23 cellular contexts compared by ENCODE assay signal in genomic region chr2:105055613-105056012, GRCh38.
"Had no signal": no experiment of that assay in that cellular context is flagged by ENCODE, and none has a peak within 500 bp of the region (broad histone marks: within the 10 kb centered on the region; RNA-seq: fewer than 3 reads in every experiment).

No MANE protein-coding gene starts in this region.

- H3K9ac ChIP-seq: parathyroid adenoma had no signal

- H3K27ac Mint-ChIP-seq: activated B cell treated with CpG ODN at 0.5 μM for 24 hours; activated CD4-positive, alpha-beta memory T cell treated with anti-CD3 and anti-CD28 coated beads for 36 hours; activated naive CD8-positive, alpha-beta T cell; mesothelial cell of epicardium; natural killer cell treated with Interleukin-12 subunit alpha and Interleukin-12 subunit beta and Interleukin-15 and Interleukin-18, amount 100 ng/mL, for 72 hours; stimulated activated effector memory CD8-positive, alpha-beta T cell treated with anti-CD3 and anti-CD28 coated beads, Interleukin-12 subunit alpha, Interleukin-12 subunit beta, amount 100 ng/mL, for 72 hours; T-helper 2 cell treated with Interferon-gamma antibody and Interleukin-4, amounts not matched to agents 5 μg/mL and 100 μg/mL, for 36 hours had no signal

- H2AFZ ChIP-seq: parathyroid adenoma had no signal

- H3K4me1 ChIP-seq: parathyroid adenoma had no signal

- FAIRE-seq: kidney had no signal

- H3K36me3 ChIP-seq: neutrophil had no signal

- H3K4me3 Mint-ChIP-seq: activated B cell treated with CpG ODN at 0.5 μM for 24 hours; activated CD4-positive, alpha-beta memory T cell treated with anti-CD3 and anti-CD28 coated beads for 36 hours; activated naive CD8-positive, alpha-beta T cell; brain; central memory CD8-positive, alpha-beta T cell; mesothelial cell of epicardium; natural killer cell treated with Interleukin-12 subunit alpha and Interleukin-12 subunit beta and Interleukin-15 and Interleukin-18, amount 100 ng/mL, for 72 hours; stimulated activated effector memory CD8-positive, alpha-beta T cell treated with anti-CD3 and anti-CD28 coated beads, Interleukin-12 subunit alpha, Interleukin-12 subunit beta, amount 100 ng/mL, for 72 hours; T-helper 2 cell treated with Interferon-gamma antibody and Interleukin-4, amounts not matched to agents 5 μg/mL and 100 μg/mL, for 36 hours had no signal

- DNase-seq: activated B cell treated with CpG ODN at 0.5 μM for 24 hours; activated CD4-positive, alpha-beta memory T cell treated with anti-CD3 and anti-CD28 coated beads for 36 hours; activated CD4-positive, alpha-beta T cell treated with anti-CD3 and anti-CD28 coated beads for 4 hours; cortex of kidney; effector CD4-positive, alpha-beta T cell; foreskin melanocyte; glutamatergic neuron; hippocampal formation; kidney; sigmoid colon; stimulated activated CD4-positive, alpha-beta T cell treated with anti-CD3 and anti-CD28 coated beads, Interleukin-4, amount 100 ng/mL, for 24 hours had no signal

- H3K27me3 ChIP-seq: esophagus muscularis mucosa, neutrophil, sigmoid colon had no signal

- H3K9me3 ChIP-seq: esophagus muscularis mucosa, neutrophil, sigmoid colon had no signal

- H3K27me3 Mint-ChIP-seq: activated B cell treated with CpG ODN at 0.5 μM for 24 hours; activated CD4-positive, alpha-beta memory T cell treated with anti-CD3 and anti-CD28 coated beads for 36 hours; activated naive CD8-positive, alpha-beta T cell; brain; central memory CD8-positive, alpha-beta T cell; natural killer cell treated with Interleukin-12 subunit alpha and Interleukin-12 subunit beta and Interleukin-15 and Interleukin-18, amount 100 ng/mL, for 72 hours had no signal

- ATAC-seq: left lobe of liver; natural killer cell treated with Interleukin-12 subunit alpha and Interleukin-12 subunit beta and Interleukin-15 and Interleukin-18, amount 100 ng/mL, for 72 hours; stimulated activated effector memory CD8-positive, alpha-beta T cell treated with anti-CD3 and anti-CD28 coated beads, Interleukin-12 subunit alpha, Interleukin-12 subunit beta, amount 100 ng/mL, for 72 hours had no signal

- H3K27ac ChIP-seq: esophagus muscularis mucosa, neutrophil, parathyroid adenoma, sigmoid colon had no signal

- H3K9me3 Mint-ChIP-seq: central memory CD8-positive, alpha-beta T cell; natural killer cell treated with Interleukin-12 subunit alpha and Interleukin-12 subunit beta and Interleukin-15 and Interleukin-18, amount 100 ng/mL, for 72 hours; stimulated activated effector memory CD8-positive, alpha-beta T cell treated with anti-CD3 and anti-CD28 coated beads, Interleukin-12 subunit alpha, Interleukin-12 subunit beta, amount 100 ng/mL, for 72 hours had no signal

- H3K4me1 Mint-ChIP-seq: mesothelial cell of epicardium had no signal

- H3K4me3 ChIP-seq: esophagus muscularis mucosa, lung, sigmoid colon had no signal
